8 cellular contexts compared by ENCODE assay signal in genomic region chr14:88129306-88130056, GRCh38.
DNase-seq lines count a peak whose midpoint lies in the region; ATAC-seq and TF ChIP-seq lines count a peak whose summit lies in the region.

No MANE protein-coding gene starts in this region.

- no peak overlapping the region for H3K4me3 Mint-ChIP-seq in endothelial cell (ENCODE audit: unreplicated experiment)

- H3K36me3 Mint-ChIP-seq in endothelial cell (ENCODE audit: low read depth, unreplicated experiment): peaks cover 3% of the 10 kb centered on the region

- H3K4me1 Mint-ChIP-seq in endothelial cell (ENCODE audit: unreplicated experiment): peaks cover 20% of the 10 kb centered on the region

- peak; percentile 16 for DNase-seq in AG08396 (ENCODE audit: low spot score)
- peak; percentile 89 for DNase-seq in NOMO-1 treated with DMSO at 0.1 percent for 48 hours (lab: John Stamatoyannopoulos, UW; ENCODE audit: unreplicated experiment)
- no peak for DNase-seq in endothelial cell (ENCODE audit: low spot score)
- peak; percentile 40 for DNase-seq in occipital lobe (lab: John Stamatoyannopoulos, UW)
- DNase-seq in D341Med (ENCODE audit: low spot score): no peak
- no peak for DNase-seq in activated effector memory CD4-positive, alpha-beta T cell treated with anti-CD3 and anti-CD28 coated beads, Interleukin-2, amount 50 U/mL, for 16 hours

- no peaks in the 10 kb centered on the region for H3K9me3 Mint-ChIP-seq in endothelial cell (ENCODE audit: unreplicated experiment)

- peak overlapping the region; percentile 2 for H3K27ac Mint-ChIP-seq in endothelial cell (ENCODE audit: unreplicated experiment)

- no peak for TF ChIP-seq CTCF in endothelial cell (IDR thresholded peaks at IDR 0.05; ENCODE audit: unreplicated experiment)

- H3K27me3 Mint-ChIP-seq in endothelial cell (ENCODE audit: unreplicated experiment): peaks cover 5% of the 10 kb centered on the region

- ATAC-seq in GM19351 (IDR thresholded peaks at IDR 0.05; ENCODE audit: unreplicated experiment) (peak; percentile 91), HG03025 (IDR thresholded peaks at IDR 0.05; ENCODE audit: low FRiP score, unreplicated experiment) (no peak)

Comparison
In these comparisons a context has a peak if more than half of its experiments do, and no peak if none do; other contexts are left out.
1. DNase-seq: peak in AG08396 (single experiment), NOMO-1 treated with DMSO at 0.1 percent for 48 hours (single experiment) and occipital lobe (single experiment); none in endothelial cell (single experiment), D341Med (single experiment) and activated effector memory CD4-positive, alpha-beta T cell treated with anti-CD3 and anti-CD28 coated beads, Interleukin-2, amount 50 U/mL, for 16 hours (single experiment).